Comparison of ENCODE assay signal across 1 cellular context in the genomic region with DNA sequence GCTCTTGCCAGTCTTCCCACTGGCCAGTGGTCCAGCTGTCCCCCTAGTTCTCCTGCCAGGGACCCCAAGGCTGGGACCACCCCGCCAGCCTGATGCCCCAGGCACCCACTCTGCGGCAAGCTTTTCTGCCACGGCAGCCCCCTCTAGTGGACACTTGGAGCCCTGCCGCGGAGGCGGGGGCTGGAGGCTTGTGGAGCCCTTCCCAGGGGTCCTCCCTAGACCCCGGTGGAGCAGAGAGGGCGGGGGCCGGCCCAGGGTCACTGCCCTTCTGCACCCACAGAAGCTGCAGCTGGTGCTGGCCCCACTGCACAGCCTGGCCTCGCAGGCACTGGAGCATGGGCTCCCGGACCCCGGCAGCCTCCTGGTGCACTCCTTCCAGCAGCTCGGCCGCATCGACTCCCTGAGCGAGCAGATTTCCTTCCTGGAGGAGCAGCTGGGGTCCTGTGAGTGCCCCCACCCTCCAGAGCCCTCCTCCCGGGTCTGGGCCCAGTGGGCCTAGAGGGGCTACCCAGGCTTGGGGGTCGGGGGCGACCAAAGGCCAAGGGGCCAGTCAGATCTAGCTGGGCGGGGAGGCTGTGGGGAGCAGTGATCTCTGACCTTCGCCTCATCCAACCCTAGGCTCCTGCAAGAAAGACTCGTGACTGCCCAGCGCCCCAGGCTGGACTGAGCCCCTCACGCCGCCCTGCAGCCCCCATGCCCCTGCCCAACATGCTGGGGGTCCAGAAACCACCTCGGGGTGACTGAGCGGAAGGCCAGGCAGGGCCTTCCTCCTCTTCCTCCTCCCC.
A peak's percentile ranks its signal among the peaks of the same experiment; 100 is the strongest.
TF ChIP-seq lines count a peak whose summit lies in the region.

No MANE protein-coding gene starts in this region.

TF ChIP-seq in HepG2, 621 proteins besides CTCF, POLR2A, EP300 and RAD21 (continues in another document):
- TF ChIP-seq ZBTB21 (CRISPR knock-in tag; IDR thresholded peaks at IDR 0.05) = no peak
- TF ChIP-seq XRCC5 (optimal IDR thresholded peaks at IDR 0.05; ENCODE audit: low read length) = peak; percentile 60
- TF ChIP-seq SP5 (CRISPR knock-in tag; IDR thresholded peaks at IDR 0.05; ENCODE audit: borderline replicate concordance, low read depth) = no peak
- TF ChIP-seq RBAK (CRISPR knock-in tag; IDR thresholded peaks at IDR 0.05) = no peak
- no peak for TF ChIP-seq ZNF782 (CRISPR knock-in tag; IDR thresholded peaks at IDR 0.05; ENCODE audit: borderline replicate concordance)
- no peak for TF ChIP-seq ZC3H13 (CRISPR knock-in tag; IDR thresholded peaks at IDR 0.05)
- TF ChIP-seq ZFP82 (CRISPR knock-in tag; IDR thresholded peaks at IDR 0.05; ENCODE audit: borderline replicate concordance) = no peak
- TF ChIP-seq, protein P1, sequence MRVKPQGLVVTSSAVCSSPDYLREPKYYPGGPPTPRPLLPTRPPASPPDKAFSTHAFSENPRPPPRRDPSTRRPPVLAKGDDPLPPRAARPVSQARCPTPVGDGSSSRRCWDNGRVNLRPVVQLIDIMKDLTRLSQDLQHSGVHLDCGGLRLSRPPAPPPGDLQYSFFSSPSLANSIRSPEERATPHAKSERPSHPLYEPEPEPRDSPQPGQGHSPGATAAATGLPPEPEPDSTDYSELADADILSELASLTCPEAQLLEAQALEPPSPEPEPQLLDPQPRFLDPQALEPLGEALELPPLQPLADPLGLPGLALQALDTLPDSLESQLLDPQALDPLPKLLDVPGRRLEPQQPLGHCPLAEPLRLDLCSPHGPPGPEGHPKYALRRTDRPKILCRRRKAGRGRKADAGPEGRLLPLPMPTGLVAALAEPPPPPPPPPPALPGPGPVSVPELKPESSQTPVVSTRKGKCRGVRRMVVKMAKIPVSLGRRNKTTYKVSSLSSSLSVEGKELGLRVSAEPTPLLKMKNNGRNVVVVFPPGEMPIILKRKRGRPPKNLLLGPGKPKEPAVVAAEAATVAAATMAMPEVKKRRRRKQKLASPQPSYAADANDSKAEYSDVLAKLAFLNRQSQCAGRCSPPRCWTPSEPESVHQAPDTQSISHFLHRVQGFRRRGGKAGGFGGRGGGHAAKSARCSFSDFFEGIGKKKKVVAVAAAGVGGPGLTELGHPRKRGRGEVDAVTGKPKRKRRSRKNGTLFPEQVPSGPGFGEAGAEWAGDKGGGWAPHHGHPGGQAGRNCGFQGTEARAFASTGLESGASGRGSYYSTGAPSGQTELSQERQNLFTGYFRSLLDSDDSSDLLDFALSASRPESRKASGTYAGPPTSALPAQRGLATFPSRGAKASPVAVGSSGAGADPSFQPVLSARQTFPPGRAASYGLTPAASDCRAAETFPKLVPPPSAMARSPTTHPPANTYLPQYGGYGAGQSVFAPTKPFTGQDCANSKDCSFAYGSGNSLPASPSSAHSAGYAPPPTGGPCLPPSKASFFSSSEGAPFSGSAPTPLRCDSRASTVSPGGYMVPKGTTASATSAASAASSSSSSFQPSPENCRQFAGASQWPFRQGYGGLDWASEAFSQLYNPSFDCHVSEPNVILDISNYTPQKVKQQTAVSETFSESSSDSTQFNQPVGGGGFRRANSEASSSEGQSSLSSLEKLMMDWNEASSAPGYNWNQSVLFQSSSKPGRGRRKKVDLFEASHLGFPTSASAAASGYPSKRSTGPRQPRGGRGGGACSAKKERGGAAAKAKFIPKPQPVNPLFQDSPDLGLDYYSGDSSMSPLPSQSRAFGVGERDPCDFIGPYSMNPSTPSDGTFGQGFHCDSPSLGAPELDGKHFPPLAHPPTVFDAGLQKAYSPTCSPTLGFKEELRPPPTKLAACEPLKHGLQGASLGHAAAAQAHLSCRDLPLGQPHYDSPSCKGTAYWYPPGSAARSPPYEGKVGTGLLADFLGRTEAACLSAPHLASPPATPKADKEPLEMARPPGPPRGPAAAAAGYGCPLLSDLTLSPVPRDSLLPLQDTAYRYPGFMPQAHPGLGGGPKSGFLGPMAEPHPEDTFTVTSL (CRISPR knock-in tag; IDR thresholded peaks at IDR 0.05; ENCODE audit: borderline replicate concordance) = no peak
- TF ChIP-seq, protein P2, sequence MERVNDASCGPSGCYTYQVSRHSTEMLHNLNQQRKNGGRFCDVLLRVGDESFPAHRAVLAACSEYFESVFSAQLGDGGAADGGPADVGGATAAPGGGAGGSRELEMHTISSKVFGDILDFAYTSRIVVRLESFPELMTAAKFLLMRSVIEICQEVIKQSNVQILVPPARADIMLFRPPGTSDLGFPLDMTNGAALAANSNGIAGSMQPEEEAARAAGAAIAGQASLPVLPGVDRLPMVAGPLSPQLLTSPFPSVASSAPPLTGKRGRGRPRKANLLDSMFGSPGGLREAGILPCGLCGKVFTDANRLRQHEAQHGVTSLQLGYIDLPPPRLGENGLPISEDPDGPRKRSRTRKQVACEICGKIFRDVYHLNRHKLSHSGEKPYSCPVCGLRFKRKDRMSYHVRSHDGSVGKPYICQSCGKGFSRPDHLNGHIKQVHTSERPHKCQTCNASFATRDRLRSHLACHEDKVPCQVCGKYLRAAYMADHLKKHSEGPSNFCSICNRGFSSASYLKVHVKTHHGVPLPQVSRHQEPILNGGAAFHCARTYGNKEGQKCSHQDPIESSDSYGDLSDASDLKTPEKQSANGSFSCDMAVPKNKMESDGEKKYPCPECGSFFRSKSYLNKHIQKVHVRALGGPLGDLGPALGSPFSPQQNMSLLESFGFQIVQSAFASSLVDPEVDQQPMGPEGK (CRISPR knock-in tag; IDR thresholded peaks at IDR 0.05) = 0 out of 2 replicates have a peak, but pooled peaks have one; percentile 26
- TF ChIP-seq ZNF557 (CRISPR knock-in tag; IDR thresholded peaks at IDR 0.05) = no peak
- TF ChIP-seq, protein P3, sequence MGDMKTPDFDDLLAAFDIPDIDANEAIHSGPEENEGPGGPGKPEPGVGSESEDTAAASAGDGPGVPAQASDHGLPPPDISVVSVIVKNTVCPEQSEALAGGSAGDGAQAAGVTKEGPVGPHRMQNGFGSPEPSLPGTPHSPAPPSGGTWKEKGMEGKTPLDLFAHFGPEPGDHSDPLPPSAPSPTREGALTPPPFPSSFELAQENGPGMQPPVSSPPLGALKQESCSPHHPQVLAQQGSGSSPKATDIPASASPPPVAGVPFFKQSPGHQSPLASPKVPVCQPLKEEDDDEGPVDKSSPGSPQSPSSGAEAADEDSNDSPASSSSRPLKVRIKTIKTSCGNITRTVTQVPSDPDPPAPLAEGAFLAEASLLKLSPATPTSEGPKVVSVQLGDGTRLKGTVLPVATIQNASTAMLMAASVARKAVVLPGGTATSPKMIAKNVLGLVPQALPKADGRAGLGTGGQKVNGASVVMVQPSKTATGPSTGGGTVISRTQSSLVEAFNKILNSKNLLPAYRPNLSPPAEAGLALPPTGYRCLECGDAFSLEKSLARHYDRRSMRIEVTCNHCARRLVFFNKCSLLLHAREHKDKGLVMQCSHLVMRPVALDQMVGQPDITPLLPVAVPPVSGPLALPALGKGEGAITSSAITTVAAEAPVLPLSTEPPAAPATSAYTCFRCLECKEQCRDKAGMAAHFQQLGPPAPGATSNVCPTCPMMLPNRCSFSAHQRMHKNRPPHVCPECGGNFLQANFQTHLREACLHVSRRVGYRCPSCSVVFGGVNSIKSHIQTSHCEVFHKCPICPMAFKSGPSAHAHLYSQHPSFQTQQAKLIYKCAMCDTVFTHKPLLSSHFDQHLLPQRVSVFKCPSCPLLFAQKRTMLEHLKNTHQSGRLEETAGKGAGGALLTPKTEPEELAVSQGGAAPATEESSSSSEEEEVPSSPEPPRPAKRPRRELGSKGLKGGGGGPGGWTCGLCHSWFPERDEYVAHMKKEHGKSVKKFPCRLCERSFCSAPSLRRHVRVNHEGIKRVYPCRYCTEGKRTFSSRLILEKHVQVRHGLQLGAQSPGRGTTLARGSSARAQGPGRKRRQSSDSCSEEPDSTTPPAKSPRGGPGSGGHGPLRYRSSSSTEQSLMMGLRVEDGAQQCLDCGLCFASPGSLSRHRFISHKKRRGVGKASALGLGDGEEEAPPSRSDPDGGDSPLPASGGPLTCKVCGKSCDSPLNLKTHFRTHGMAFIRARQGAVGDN (CRISPR knock-in tag; IDR thresholded peaks at IDR 0.05) = peak; percentile 52
- TF ChIP-seq ZBTB7B (CRISPR knock-in tag; IDR thresholded peaks at IDR 0.05) = peak; percentile 57; the same call in 1 of the 2 replicates
- TF ChIP-seq, protein P4, sequence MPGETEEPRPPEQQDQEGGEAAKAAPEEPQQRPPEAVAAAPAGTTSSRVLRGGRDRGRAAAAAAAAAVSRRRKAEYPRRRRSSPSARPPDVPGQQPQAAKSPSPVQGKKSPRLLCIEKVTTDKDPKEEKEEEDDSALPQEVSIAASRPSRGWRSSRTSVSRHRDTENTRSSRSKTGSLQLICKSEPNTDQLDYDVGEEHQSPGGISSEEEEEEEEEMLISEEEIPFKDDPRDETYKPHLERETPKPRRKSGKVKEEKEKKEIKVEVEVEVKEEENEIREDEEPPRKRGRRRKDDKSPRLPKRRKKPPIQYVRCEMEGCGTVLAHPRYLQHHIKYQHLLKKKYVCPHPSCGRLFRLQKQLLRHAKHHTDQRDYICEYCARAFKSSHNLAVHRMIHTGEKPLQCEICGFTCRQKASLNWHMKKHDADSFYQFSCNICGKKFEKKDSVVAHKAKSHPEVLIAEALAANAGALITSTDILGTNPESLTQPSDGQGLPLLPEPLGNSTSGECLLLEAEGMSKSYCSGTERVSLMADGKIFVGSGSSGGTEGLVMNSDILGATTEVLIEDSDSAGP (CRISPR knock-in tag; IDR thresholded peaks at IDR 0.05; ENCODE audit: borderline replicate concordance) = 0 out of 2 replicates have a peak, but pooled peaks have one; percentile 43
- TF ChIP-seq MAZ (IDR thresholded peaks at IDR 0.05; ENCODE audit: borderline replicate concordance, low read depth, low read length) = peak; percentile 69; the same call in 1 of the 2 replicates
- no peak for TF ChIP-seq MAZ (CRISPR knock-in tag; IDR thresholded peaks at IDR 0.05; ENCODE audit: low read depth)
- TF ChIP-seq AGO1 (IDR thresholded peaks at IDR 0.05; ENCODE audit: low read depth, low read length, poor library complexity, severe bottlenecking) = peak; percentile 72
- TF ChIP-seq, protein P5, sequence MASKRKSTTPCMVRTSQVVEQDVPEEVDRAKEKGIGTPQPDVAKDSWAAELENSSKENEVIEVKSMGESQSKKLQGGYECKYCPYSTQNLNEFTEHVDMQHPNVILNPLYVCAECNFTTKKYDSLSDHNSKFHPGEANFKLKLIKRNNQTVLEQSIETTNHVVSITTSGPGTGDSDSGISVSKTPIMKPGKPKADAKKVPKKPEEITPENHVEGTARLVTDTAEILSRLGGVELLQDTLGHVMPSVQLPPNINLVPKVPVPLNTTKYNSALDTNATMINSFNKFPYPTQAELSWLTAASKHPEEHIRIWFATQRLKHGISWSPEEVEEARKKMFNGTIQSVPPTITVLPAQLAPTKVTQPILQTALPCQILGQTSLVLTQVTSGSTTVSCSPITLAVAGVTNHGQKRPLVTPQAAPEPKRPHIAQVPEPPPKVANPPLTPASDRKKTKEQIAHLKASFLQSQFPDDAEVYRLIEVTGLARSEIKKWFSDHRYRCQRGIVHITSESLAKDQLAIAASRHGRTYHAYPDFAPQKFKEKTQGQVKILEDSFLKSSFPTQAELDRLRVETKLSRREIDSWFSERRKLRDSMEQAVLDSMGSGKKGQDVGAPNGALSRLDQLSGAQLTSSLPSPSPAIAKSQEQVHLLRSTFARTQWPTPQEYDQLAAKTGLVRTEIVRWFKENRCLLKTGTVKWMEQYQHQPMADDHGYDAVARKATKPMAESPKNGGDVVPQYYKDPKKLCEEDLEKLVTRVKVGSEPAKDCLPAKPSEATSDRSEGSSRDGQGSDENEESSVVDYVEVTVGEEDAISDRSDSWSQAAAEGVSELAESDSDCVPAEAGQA (IDR thresholded peaks at IDR 0.05; ENCODE audit: low read depth) = no peak
- TF ChIP-seq, protein P5 (CRISPR knock-in tag; IDR thresholded peaks at IDR 0.05; ENCODE audit: borderline replicate concordance) = no peak
- TF ChIP-seq ZNF550 (CRISPR knock-in tag; IDR thresholded peaks at IDR 0.05; ENCODE audit: borderline replicate concordance) = 0 out of 2 replicates have a peak, but pooled peaks have one; percentile 30
- TF ChIP-seq HNRNPLL (IDR thresholded peaks at IDR 0.05; ENCODE audit: low read depth, low read length, poor library complexity, severe bottlenecking) = peak; percentile 8
- TF ChIP-seq, protein P6, sequence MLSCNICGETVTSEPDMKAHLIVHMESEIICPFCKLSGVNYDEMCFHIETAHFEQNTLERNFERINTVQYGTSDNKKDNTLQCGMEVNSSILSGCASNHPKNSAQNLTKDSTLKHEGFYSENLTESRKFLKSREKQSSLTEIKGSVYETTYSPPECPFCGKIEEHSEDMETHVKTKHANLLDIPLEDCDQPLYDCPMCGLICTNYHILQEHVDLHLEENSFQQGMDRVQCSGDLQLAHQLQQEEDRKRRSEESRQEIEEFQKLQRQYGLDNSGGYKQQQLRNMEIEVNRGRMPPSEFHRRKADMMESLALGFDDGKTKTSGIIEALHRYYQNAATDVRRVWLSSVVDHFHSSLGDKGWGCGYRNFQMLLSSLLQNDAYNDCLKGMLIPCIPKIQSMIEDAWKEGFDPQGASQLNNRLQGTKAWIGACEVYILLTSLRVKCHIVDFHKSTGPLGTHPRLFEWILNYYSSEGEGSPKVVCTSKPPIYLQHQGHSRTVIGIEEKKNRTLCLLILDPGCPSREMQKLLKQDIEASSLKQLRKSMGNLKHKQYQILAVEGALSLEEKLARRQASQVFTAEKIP (CRISPR knock-in tag; IDR thresholded peaks at IDR 0.05; ENCODE audit: borderline replicate concordance) = no peak
- TF ChIP-seq ZNF17 (CRISPR knock-in tag; IDR thresholded peaks at IDR 0.05) = no peak
- TF ChIP-seq, protein P7, sequence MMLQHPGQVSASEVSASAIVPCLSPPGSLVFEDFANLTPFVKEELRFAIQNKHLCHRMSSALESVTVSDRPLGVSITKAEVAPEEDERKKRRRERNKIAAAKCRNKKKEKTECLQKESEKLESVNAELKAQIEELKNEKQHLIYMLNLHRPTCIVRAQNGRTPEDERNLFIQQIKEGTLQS (CRISPR knock-in tag; IDR thresholded peaks at IDR 0.05) = no peak
- TF ChIP-seq ZNF850 (CRISPR knock-in tag; conservative IDR thresholded peaks at IDR 0.05) = 0 out of 2 replicates have a peak, but pooled peaks have one; percentile 36
